27 cellular contexts compared by ENCODE assay signal in genomic region chr2:104420953-104421352, GRCh38.
"Had no signal": no experiment of that assay in that cellular context is flagged by ENCODE, and none has a peak within 500 bp of the region (broad histone marks: within the 10 kb centered on the region; RNA-seq: fewer than 3 reads in every experiment).

No MANE protein-coding gene starts in this region.

- H3K9me3 ChIP-seq: colonic mucosa, esophagus muscularis mucosa, esophagus squamous epithelium, gastrocnemius medialis, gastroesophageal sphincter, heart left ventricle, heart right ventricle had no signal

- H3K4me3 ChIP-seq: colonic mucosa, coronary artery, dorsolateral prefrontal cortex, esophagus muscularis mucosa, esophagus squamous epithelium, gastrocnemius medialis, gastroesophageal sphincter, heart left ventricle, heart right ventricle had no signal

- H3K4me1 ChIP-seq: colonic mucosa, esophagus muscularis mucosa, esophagus squamous epithelium, foreskin keratinocyte, gastrocnemius medialis, gastroesophageal sphincter, heart left ventricle, heart right ventricle had no signal

- H3K27ac ChIP-seq: colonic mucosa, coronary artery, dorsolateral prefrontal cortex, epithelial cell of prostate, esophagus muscularis mucosa, esophagus squamous epithelium, foreskin keratinocyte, gastrocnemius medialis, gastroesophageal sphincter, heart left ventricle, heart right ventricle had no signal

- H3K27me3 ChIP-seq: colonic mucosa, dorsolateral prefrontal cortex, esophagus muscularis mucosa, esophagus squamous epithelium, foreskin keratinocyte, gastrocnemius medialis, gastroesophageal sphincter, heart left ventricle had no signal

- DNase-seq: colonic mucosa; cortex of kidney; dermis blood vessel endothelial cell; dorsolateral prefrontal cortex; effector CD4-positive, alpha-beta T cell; effector CD8-positive, alpha-beta T cell; effector memory CD4-positive, alpha-beta T cell; effector memory CD8-positive, alpha-beta T cell; endodermal cell; erythroblast; esophagus squamous epithelium; foreskin fibroblast; foreskin keratinocyte; foreskin melanocyte; gastrocnemius medialis; glutamatergic neuron; head of caudate nucleus; heart left ventricle; heart right ventricle had no signal

- ATAC-seq: effector memory CD8-positive, alpha-beta T cell; esophagus mucosa; foreskin keratinocyte; gastrocnemius medialis; gastroesophageal sphincter; heart left ventricle; heart right ventricle had no signal

- FAIRE-seq: colon, endometrium, endothelial cell of umbilical vein had no signal

- H3K36me3 ChIP-seq: colonic mucosa, esophagus muscularis mucosa, esophagus squamous epithelium, gastrocnemius medialis, gastroesophageal sphincter, heart left ventricle, heart right ventricle had no signal
